23 cellular contexts compared by ENCODE assay signal in genomic region chr4:55925235-55925634, GRCh38.
"Had no signal": no experiment of that assay in that cellular context is flagged by ENCODE, and none has a peak within 500 bp of the region (broad histone marks: within the 10 kb centered on the region; RNA-seq: fewer than 3 reads in every experiment).

No MANE protein-coding gene starts in this region.

- ATAC-seq: activated CD4-positive, alpha-beta T cell treated with anti-CD3 and anti-CD28 coated beads for 36 hours; activated CD8-positive, alpha-beta memory T cell treated with anti-CD3 and anti-CD28 coated beads, Interleukin-2, amount 10 ng/mL, durations not matched to agents 7 days and 5 days; activated T-helper 17 cell treated with anti-CD3 and anti-CD28 coated beads, Interleukin-2, amount 50 U/mL, for 72 hours; body of pancreas; heart right ventricle; mucosa of descending colon; sciatic nerve; stimulated activated effector memory CD8-positive, alpha-beta T cell treated with anti-CD3 and anti-CD28 coated beads, Interleukin-12 subunit alpha, Interleukin-12 subunit beta, amount 100 ng/mL, for 72 hours had no signal

- H3K9me3 Mint-ChIP-seq: activated naive CD8-positive, alpha-beta T cell treated with anti-CD3 and anti-CD28 coated beads for 36 hours; activated T-helper 17 cell treated with anti-CD3 and anti-CD28 coated beads, Interleukin-2, amount 50 U/mL, for 72 hours; immature natural killer cell; naive B cell; stimulated activated effector memory CD8-positive, alpha-beta T cell treated with anti-CD3 and anti-CD28 coated beads, Interleukin-12 subunit alpha, Interleukin-12 subunit beta, amount 100 ng/mL, for 72 hours; type B pancreatic cell had no signal

- H3K4me3 Mint-ChIP-seq: activated CD4-positive, alpha-beta T cell treated with anti-CD3 and anti-CD28 coated beads for 36 hours; activated CD8-positive, alpha-beta memory T cell treated with anti-CD3 and anti-CD28 coated beads, Interleukin-2, amount 10 ng/mL, durations not matched to agents 7 days and 5 days; activated naive CD8-positive, alpha-beta T cell treated with anti-CD3 and anti-CD28 coated beads for 36 hours; activated T-helper 17 cell treated with anti-CD3 and anti-CD28 coated beads, Interleukin-2, amount 50 U/mL, for 72 hours; immature natural killer cell; naive B cell; stimulated activated effector memory CD8-positive, alpha-beta T cell treated with anti-CD3 and anti-CD28 coated beads, Interleukin-12 subunit alpha, Interleukin-12 subunit beta, amount 100 ng/mL, for 72 hours; type B pancreatic cell had no signal

- DNase-seq: activated CD4-positive, alpha-beta T cell treated with anti-CD3 and anti-CD28 coated beads for 36 hours; activated CD4-positive, alpha-beta T cell treated with anti-CD3 and anti-CD28 coated beads, Interleukin-2, amount 50 U/mL, for 48 hours; activated CD8-positive, alpha-beta memory T cell treated with anti-CD3 and anti-CD28 coated beads, Interleukin-2, amount 10 ng/mL, durations not matched to agents 7 days and 5 days; activated naive CD4-positive, alpha-beta T cell; activated naive CD8-positive, alpha-beta T cell treated with anti-CD3 and anti-CD28 coated beads for 36 hours; amniotic stem cell; body of pancreas; caudate nucleus; dorsolateral prefrontal cortex; heart right ventricle; immature natural killer cell; kidney glomerular epithelial cell; left ventricle myocardium inferior; mammary epithelial cell; mucosa of descending colon; naive B cell; stimulated activated CD4-positive, alpha-beta T cell treated with anti-CD3 and anti-CD28 coated beads, Interleukin-4, amount 100 ng/mL, for 24 hours; SW 1271; testis had no signal

- H3K36me3 Mint-ChIP-seq: activated CD8-positive, alpha-beta memory T cell treated with anti-CD3 and anti-CD28 coated beads, Interleukin-2, amount 10 ng/mL, durations not matched to agents 7 days and 5 days; activated naive CD8-positive, alpha-beta T cell treated with anti-CD3 and anti-CD28 coated beads for 36 hours; immature natural killer cell; naive B cell; stimulated activated effector memory CD8-positive, alpha-beta T cell treated with anti-CD3 and anti-CD28 coated beads, Interleukin-12 subunit alpha, Interleukin-12 subunit beta, amount 100 ng/mL, for 72 hours; type B pancreatic cell had no signal

- H3K27ac Mint-ChIP-seq: activated CD4-positive, alpha-beta T cell treated with anti-CD3 and anti-CD28 coated beads for 36 hours; activated CD8-positive, alpha-beta memory T cell treated with anti-CD3 and anti-CD28 coated beads, Interleukin-2, amount 10 ng/mL, durations not matched to agents 7 days and 5 days; activated naive CD8-positive, alpha-beta T cell treated with anti-CD3 and anti-CD28 coated beads for 36 hours; activated T-helper 17 cell treated with anti-CD3 and anti-CD28 coated beads, Interleukin-2, amount 50 U/mL, for 72 hours; immature natural killer cell; stimulated activated effector memory CD8-positive, alpha-beta T cell treated with anti-CD3 and anti-CD28 coated beads, Interleukin-12 subunit alpha, Interleukin-12 subunit beta, amount 100 ng/mL, for 72 hours; type B pancreatic cell had no signal

- H3K27me3 Mint-ChIP-seq: activated CD4-positive, alpha-beta T cell treated with anti-CD3 and anti-CD28 coated beads for 36 hours; activated CD8-positive, alpha-beta memory T cell treated with anti-CD3 and anti-CD28 coated beads, Interleukin-2, amount 10 ng/mL, durations not matched to agents 7 days and 5 days; activated naive CD8-positive, alpha-beta T cell treated with anti-CD3 and anti-CD28 coated beads for 36 hours; activated T-helper 17 cell treated with anti-CD3 and anti-CD28 coated beads, Interleukin-2, amount 50 U/mL, for 72 hours; naive B cell; type B pancreatic cell had no signal

- H3K4me1 Mint-ChIP-seq: activated CD4-positive, alpha-beta T cell treated with anti-CD3 and anti-CD28 coated beads for 36 hours; activated CD8-positive, alpha-beta memory T cell treated with anti-CD3 and anti-CD28 coated beads, Interleukin-2, amount 10 ng/mL, durations not matched to agents 7 days and 5 days; activated naive CD8-positive, alpha-beta T cell treated with anti-CD3 and anti-CD28 coated beads for 36 hours; activated T-helper 17 cell treated with anti-CD3 and anti-CD28 coated beads, Interleukin-2, amount 50 U/mL, for 72 hours; immature natural killer cell; stimulated activated effector memory CD8-positive, alpha-beta T cell treated with anti-CD3 and anti-CD28 coated beads, Interleukin-12 subunit alpha, Interleukin-12 subunit beta, amount 100 ng/mL, for 72 hours had no signal
